In genomic region chr20:37902504-37903313, GRCh38 we compare ENCODE assay signal across 1 cellular context.
TF ChIP-seq lines count a peak whose summit lies in the region.

TSS of gene VSTM2L (plus strand) at chr20:37903127. CDS start at chr20:37903351, 224 bp downstream.

TF ChIP-seq in HepG2, 621 proteins besides CTCF, POLR2A, EP300 and RAD21 (continued from another document):
- TF ChIP-seq ZNF407 (CRISPR knock-in tag; IDR thresholded peaks at IDR 0.05; ENCODE audit: not compliant biosample characterization) (no peak), ZNF263 (CRISPR knock-in tag; IDR thresholded peaks at IDR 0.05) (peak; percentile 94), HDAC2 (CRISPR knock-in tag; IDR thresholded peaks at IDR 0.05) (0 out of 2 replicates have a peak, but pooled peaks have one; percentile 4), TMF1 (CRISPR knock-in tag; IDR thresholded peaks at IDR 0.05; ENCODE audit: low read depth) (0 out of 2 replicates have a peak, but pooled peaks have one; percentile 26), HMGXB4 (CRISPR knock-in tag; IDR thresholded peaks at IDR 0.05; ENCODE audit: borderline replicate concordance in 1 of 2, low read depth in 1 of 2) (0 out of 4 replicates have a peak, but pooled peaks of 1 of the 2 experiments have one; percentile 27), JUND (CRISPR knock-in tag; IDR thresholded peaks at IDR 0.05) (no peak), CHCHD3 (CRISPR knock-in tag; IDR thresholded peaks at IDR 0.05) (0 out of 2 replicates have a peak, but pooled peaks have one; percentile 23)
